8 cellular contexts compared by ENCODE assay signal in genomic region chr10:101602767-101603398, GRCh38.
A peak's percentile ranks its signal among the peaks of the same experiment; 100 is the strongest.
DNase-seq lines count a peak whose midpoint lies in the region; ATAC-seq lines count a peak whose summit lies in the region.

No MANE protein-coding gene starts in this region.

- DNase-seq in DMS53 (lab: John Stamatoyannopoulos, UW) (peak; percentile 91), NCI-H226 (peak; percentile 69), kidney tubule cell (ENCODE audit: low spot score) (peak; percentile 75)
- peak; percentile 31 for DNase-seq in central memory CD4-positive, alpha-beta T cell
- peak; percentile 73 for DNase-seq in stimulated activated CD4-positive, alpha-beta T cell treated with anti-CD3 and anti-CD28 coated beads, Interleukin-4, amount 100 ng/mL, for 1 hour

- ATAC-seq in HG02678 (IDR thresholded peaks at IDR 0.05; ENCODE audit: unreplicated experiment) = peak; percentile 69
- peak; percentile 75 to 83 for ATAC-seq in activated CD4-positive, CD25-positive, alpha-beta regulatory T cell treated with anti-CD3 and anti-CD28 coated beads, Interleukin-2, amount 50 U/mL, for 24 hours
- ATAC-seq in GM19035 (IDR thresholded peaks at IDR 0.05; ENCODE audit: unreplicated experiment) = no peak

Comparison
In these comparisons a context has a peak if more than half of its experiments do, and no peak if none do; other contexts are left out.
1. DNase-seq: peak in every context shown above with its lines; median percentile 91 in DMS53; 75 in kidney tubule cell; 73 in stimulated activated CD4-positive, alpha-beta T cell treated with anti-CD3 and anti-CD28 coated beads, Interleukin-4, amount 100 ng/mL, for 1 hour; 69 in NCI-H226; 31 in central memory CD4-positive, alpha-beta T cell.